ENCODE assay signal across 18 cellular contexts in the genomic region with DNA sequence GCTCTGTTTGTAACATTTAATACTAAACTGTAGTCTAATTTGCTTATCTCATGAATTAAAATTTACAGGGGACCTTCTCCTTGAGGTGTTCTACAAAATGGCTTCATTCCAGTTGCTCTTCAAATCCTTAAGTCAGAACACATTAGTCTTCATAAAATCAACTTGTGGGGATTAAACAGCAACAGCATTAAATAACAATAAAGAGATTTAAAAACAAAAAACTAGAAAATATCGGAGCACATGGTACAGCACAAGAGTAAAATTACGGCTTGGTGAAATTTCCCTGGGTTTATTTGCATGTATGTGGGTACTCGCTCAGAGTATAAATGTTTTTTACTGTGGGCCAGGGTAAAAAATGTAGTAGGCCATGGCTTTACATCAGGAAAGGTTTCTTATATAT. TPM values are rescaled to one million over a fixed set of nuclear protein-coding genes. Genes with fewer than 3 reads are reported as not detected.
"Had no signal": no experiment of that assay in that cellular context is flagged by ENCODE, and none has a peak within 500 bp of the region (broad histone marks: within the 10 kb centered on the region; RNA-seq: fewer than 3 reads in every experiment).

No MANE protein-coding gene starts in this region.

- H3K4me3 ChIP-seq: SJCRH30 had no signal

- H3K27ac ChIP-seq: RWPE1, SJCRH30 had no signal

- ATAC-seq: SK-N-SH treated with all-trans-retinoic acid at 6 μM for 48 hours had no signal

- DNase-seq: KBM-7, MV-4-11, NCI-H1048, NCI-H1105, NCI-H1436 treated with DMSO at 0.1 percent for 48 hours, NCI-H1694, NCI-H187 treated with DMSO at 0.1 percent for 48 hours, NCI-H2029 treated with DMSO at 0.1 percent for 48 hours, NCI-H2171 treated with DMSO at 0.1 percent for 48 hours, NCI-H345, NCI-H446 treated with DMSO at 0.1 percent for 48 hours, NCI-H510A treated with DMSO at 0.1 percent for 48 hours, NCI-H774, SHP77 treated with DMSO at 0.1 percent for 48 hours, SJCRH30 had no signal

- H3K27me3 ChIP-seq: SJCRH30 had no signal

- H3K9me3 ChIP-seq: SJCRH30 had no signal

RNA-seq across cellular contexts. Expression of a gene that starts 12.0 kb away (rescaled TPM):
- total RNA-seq: HT-29 had no signal

RNA-seq across cellular contexts. Expression of a gene that starts 32.9 kb away (rescaled TPM):
- total RNA-seq: HT-29 had no signal
